ENCODE assay signal across 1 cellular context in the genomic region with DNA sequence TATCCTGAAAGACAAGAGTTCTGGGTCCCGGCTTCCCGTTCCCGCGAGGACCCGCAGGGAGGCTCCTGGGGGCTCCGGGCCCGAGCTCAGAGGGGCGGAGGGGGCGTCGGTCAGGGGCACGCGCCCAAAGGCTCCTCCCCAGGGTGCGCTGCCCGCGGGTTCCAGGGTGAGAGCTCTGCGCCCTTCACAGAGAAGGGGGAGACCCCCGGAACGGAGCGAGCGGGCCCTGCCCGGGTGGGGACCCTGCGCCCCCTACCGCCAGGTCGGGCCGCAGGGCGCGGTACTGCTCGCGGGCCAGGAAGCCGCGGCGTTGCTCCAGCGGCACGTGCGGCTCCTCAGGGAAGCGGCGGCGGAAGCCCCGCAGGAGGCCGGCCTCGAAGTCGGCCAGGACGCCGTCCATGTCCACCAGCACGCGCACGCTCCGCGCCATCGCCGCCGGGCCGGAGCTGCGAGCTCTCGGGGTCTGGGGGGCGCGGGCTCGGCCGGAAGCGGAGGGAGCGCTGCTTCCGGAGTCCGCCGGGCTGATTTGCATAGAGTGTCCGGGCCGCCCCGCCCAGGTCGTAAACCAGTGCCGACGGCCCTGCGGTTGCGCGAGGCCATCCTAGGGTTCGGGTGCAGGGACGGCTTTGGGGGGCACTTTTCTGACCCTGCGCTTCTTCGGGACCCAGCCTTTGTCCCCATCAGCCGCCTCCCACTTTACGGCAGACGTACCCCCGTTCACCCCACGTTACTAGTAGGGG.
A peak's percentile ranks its signal among the peaks of the same experiment; 100 is the strongest.
TF ChIP-seq lines count a peak whose summit lies in the region.

A gene (minus strand): TSS at position 465 of the 740 bp plus-strand sequence. CDS start 35 bp downstream, at position 430.

TF ChIP-seq in HepG2, 621 proteins besides CTCF, POLR2A, EP300 and RAD21 (continued from another document and continues in another):
- TF ChIP-seq, protein P1, sequence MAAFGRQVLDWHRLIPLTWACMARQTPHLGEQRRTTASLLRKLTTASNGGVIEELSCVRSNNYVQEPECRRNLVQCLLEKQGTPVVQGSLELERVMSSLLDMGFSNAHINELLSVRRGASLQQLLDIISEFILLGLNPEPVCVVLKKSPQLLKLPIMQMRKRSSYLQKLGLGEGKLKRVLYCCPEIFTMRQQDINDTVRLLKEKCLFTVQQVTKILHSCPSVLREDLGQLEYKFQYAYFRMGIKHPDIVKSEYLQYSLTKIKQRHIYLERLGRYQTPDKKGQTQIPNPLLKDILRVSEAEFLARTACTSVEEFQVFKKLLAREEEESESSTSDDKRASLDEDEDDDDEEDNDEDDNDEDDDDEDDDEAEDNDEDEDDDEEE (CRISPR knock-in tag; IDR thresholded peaks at IDR 0.05) = peak; percentile 79
- no peak for TF ChIP-seq ZMYM2 (CRISPR knock-in tag; IDR thresholded peaks at IDR 0.05)
- TF ChIP-seq SETDB1 (CRISPR knock-in tag; IDR thresholded peaks at IDR 0.05; ENCODE audit: borderline replicate concordance) = no peak
- TF ChIP-seq ERF (CRISPR knock-in tag; IDR thresholded peaks at IDR 0.05) = peak; percentile 70; the same call in 1 of the 2 replicates
- TF ChIP-seq ZNF780A (CRISPR knock-in tag; IDR thresholded peaks at IDR 0.05) = no peak
- TF ChIP-seq, protein P2, sequence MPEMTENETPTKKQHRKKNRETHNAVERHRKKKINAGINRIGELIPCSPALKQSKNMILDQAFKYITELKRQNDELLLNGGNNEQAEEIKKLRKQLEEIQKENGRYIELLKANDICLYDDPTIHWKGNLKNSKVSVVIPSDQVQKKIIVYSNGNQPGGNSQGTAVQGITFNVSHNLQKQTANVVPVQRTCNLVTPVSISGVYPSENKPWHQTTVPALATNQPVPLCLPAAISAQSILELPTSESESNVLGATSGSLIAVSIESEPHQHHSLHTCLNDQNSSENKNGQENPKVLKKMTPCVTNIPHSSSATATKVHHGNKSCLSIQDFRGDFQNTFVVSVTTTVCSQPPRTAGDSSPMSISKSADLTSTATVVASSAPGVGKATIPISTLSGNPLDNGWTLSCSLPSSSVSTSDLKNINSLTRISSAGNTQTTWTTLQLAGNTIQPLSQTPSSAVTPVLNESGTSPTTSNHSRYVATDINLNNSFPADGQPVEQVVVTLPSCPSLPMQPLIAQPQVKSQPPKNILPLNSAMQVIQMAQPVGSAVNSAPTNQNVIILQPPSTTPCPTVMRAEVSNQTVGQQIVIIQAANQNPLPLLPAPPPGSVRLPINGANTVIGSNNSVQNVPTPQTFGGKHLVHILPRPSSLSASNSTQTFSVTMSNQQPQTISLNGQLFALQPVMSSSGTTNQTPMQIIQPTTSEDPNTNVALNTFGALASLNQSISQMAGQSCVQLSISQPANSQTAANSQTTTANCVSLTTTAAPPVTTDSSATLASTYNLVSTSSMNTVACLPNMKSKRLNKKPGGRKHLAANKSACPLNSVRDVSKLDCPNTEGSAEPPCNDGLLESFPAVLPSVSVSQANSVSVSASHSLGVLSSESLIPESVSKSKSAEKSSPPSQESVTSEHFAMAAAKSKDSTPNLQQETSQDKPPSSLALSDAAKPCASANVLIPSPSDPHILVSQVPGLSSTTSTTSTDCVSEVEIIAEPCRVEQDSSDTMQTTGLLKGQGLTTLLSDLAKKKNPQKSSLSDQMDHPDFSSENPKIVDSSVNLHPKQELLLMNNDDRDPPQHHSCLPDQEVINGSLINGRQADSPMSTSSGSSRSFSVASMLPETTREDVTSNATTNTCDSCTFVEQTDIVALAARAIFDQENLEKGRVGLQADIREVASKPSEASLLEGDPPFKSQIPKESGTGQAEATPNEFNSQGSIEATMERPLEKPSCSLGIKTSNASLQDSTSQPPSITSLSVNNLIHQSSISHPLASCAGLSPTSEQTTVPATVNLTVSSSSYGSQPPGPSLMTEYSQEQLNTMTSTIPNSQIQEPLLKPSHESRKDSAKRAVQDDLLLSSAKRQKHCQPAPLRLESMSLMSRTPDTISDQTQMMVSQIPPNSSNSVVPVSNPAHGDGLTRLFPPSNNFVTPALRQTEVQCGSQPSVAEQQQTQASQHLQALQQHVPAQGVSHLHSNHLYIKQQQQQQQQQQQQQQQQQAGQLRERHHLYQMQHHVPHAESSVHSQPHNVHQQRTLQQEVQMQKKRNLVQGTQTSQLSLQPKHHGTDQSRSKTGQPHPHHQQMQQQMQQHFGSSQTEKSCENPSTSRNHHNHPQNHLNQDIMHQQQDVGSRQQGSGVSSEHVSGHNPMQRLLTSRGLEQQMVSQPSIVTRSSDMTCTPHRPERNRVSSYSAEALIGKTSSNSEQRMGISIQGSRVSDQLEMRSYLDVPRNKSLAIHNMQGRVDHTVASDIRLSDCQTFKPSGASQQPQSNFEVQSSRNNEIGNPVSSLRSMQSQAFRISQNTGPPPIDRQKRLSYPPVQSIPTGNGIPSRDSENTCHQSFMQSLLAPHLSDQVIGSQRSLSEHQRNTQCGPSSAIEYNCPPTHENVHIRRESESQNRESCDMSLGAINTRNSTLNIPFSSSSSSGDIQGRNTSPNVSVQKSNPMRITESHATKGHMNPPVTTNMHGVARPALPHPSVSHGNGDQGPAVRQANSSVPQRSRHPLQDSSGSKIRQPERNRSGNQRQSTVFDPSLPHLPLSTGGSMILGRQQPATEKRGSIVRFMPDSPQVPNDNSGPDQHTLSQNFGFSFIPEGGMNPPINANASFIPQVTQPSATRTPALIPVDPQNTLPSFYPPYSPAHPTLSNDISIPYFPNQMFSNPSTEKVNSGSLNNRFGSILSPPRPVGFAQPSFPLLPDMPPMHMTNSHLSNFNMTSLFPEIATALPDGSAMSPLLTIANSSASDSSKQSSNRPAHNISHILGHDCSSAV (CRISPR knock-in tag; IDR thresholded peaks at IDR 0.05; ENCODE audit: borderline replicate concordance) = peak; percentile 95
- TF ChIP-seq FOXJ3 (CRISPR knock-in tag; IDR thresholded peaks at IDR 0.05; ENCODE audit: borderline replicate concordance) = no peak
- no peak for TF ChIP-seq ZC3H4 (CRISPR knock-in tag; IDR thresholded peaks at IDR 0.05; ENCODE audit: borderline replicate concordance)
- TF ChIP-seq, protein P3, sequence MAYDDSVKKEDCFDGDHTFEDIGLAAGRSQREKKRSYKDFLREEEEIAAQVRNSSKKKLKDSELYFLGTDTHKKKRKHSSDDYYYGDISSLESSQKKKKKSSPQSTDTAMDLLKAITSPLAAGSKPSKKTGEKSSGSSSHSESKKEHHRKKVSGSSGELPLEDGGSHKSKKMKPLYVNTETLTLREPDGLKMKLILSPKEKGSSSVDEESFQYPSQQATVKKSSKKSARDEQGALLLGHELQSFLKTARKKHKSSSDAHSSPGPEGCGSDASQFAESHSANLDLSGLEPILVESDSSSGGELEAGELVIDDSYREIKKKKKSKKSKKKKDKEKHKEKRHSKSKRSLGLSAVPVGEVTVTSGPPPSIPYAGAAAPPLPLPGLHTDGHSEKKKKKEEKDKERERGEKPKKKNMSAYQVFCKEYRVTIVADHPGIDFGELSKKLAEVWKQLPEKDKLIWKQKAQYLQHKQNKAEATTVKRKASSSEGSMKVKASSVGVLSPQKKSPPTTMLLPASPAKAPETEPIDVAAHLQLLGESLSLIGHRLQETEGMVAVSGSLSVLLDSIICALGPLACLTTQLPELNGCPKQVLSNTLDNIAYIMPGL (CRISPR knock-in tag; IDR thresholded peaks at IDR 0.05; ENCODE audit: borderline replicate concordance in 1 of 2, low read depth in 1 of 2) = peak; percentile 98 to 100
- TF ChIP-seq, protein P4, sequence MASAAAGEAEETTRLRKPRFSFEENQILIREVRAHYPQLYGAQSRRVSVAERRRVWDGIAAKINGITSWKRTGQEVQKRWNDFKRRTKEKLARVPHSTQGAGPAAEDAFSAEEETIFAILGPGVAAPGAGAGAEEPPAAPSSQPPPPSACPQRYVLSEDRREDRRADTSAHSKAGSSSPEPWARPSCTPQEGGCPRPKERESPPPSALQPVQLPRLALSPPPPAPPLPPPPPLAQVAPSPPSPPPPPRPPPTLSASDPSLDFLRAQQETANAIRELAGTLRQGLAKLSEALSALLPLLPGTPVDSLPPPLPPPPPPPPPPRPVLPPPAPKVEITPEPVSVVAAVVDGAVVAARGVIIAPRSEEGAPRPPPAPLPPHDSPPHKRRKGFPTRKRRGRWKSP (CRISPR knock-in tag; IDR thresholded peaks at IDR 0.05) = peak; percentile 37; the same call in 1 of the 2 replicates
- no peak for TF ChIP-seq HNRNPL (IDR thresholded peaks at IDR 0.05; ENCODE audit: low read depth, low read length)
- TF ChIP-seq, protein P5, sequence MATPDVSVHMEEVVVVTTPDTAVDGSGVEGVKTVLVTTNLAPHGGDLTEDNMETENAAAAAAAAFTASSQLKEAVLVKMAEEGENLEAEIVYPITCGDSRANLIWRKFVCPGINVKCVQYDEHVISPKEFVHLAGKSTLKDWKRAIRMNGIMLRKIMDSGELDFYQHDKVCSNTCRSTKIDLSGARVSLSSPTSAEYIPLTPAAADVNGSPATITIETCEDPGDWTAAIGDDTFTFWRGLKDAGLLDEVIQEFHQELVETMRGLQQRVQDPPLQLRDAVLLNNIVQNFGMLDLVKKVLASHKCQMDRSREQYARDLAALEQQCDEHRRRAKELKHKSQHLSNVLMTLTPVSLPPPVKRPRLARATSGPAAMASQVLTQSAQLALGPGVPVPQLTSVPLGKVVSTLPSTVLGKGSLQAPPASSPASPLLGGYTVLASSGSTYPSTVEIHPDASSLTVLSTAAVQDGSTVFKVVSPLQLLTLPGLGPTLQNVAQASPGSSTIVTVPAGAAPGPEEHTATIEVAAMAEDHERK (CRISPR knock-in tag; IDR thresholded peaks at IDR 0.05; ENCODE audit: low read depth) = no peak
- TF ChIP-seq POLR2AphosphoS2 (IDR thresholded peaks at IDR 0.05; ENCODE audit: low read depth, low read length) = no peak
- TF ChIP-seq EED (CRISPR knock-in tag; IDR thresholded peaks at IDR 0.05) = peak; percentile 66; the same call in 1 of the 2 replicates
- TF ChIP-seq, protein P6, sequence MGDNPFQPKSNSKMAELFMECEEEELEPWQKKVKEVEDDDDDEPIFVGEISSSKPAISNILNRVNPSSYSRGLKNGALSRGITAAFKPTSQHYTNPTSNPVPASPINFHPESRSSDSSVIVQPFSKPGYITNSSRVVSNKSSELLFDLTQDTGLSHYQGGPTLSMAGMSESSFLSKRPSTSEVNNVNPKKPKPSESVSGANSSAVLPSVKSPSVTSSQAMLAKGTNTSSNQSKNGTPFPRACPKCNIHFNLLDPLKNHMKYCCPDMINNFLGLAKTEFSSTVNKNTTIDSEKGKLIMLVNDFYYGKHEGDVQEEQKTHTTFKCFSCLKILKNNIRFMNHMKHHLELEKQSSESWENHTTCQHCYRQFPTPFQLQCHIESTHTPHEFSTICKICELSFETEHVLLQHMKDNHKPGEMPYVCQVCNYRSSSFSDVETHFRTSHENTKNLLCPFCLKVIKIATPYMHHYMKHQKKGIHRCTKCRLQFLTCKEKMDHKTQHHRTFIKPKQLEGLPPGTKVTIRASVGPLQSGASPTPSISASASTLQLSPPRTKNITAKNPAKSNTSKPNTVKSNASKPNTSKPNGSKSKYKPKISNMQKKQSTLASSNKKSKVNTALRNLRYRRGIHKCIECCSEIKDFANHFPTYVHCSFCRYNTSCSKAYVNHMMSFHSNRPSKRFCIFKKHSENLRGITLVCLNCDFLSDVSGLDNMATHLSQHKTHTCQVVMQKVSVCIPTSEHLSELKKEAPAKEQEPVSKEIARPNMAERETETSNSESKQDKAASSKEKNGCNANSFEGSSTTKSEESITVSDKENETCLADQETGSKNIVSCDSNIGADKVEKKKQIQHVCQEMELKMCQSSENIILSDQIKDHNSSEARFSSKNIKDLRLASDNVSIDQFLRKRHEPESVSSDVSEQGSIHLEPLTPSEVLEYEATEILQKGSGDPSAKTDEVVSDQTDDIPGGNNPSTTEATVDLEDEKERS (CRISPR knock-in tag; IDR thresholded peaks at IDR 0.05) = no peak
- TF ChIP-seq, protein P7, sequence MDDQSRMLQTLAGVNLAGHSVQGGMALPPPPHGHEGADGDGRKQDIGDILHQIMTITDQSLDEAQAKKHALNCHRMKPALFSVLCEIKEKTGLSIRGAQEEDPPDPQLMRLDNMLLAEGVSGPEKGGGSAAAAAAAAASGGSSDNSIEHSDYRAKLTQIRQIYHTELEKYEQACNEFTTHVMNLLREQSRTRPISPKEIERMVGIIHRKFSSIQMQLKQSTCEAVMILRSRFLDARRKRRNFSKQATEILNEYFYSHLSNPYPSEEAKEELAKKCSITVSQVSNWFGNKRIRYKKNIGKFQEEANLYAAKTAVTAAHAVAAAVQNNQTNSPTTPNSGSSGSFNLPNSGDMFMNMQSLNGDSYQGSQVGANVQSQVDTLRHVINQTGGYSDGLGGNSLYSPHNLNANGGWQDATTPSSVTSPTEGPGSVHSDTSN (CRISPR knock-in tag; IDR thresholded peaks at IDR 0.05; ENCODE audit: borderline replicate concordance) = no peak; the same call in 1 of the 2 replicates
- TF ChIP-seq ZEB1 (IDR thresholded peaks at IDR 0.05; ENCODE audit: insufficient replicate concordance, low read depth) = no peak
- TF ChIP-seq GFI1 (CRISPR knock-in tag; IDR thresholded peaks at IDR 0.05; ENCODE audit: borderline replicate concordance) = peak; percentile 65; the same call in 1 of the 2 replicates
- no peak; the same call in 1 of the 2 replicates for TF ChIP-seq MTF1 (CRISPR knock-in tag; IDR thresholded peaks at IDR 0.05)
- TF ChIP-seq EHMT2 (IDR thresholded peaks at IDR 0.05; ENCODE audit: borderline replicate concordance, low read depth, low read length) = no peak
- TF ChIP-seq, protein P8, sequence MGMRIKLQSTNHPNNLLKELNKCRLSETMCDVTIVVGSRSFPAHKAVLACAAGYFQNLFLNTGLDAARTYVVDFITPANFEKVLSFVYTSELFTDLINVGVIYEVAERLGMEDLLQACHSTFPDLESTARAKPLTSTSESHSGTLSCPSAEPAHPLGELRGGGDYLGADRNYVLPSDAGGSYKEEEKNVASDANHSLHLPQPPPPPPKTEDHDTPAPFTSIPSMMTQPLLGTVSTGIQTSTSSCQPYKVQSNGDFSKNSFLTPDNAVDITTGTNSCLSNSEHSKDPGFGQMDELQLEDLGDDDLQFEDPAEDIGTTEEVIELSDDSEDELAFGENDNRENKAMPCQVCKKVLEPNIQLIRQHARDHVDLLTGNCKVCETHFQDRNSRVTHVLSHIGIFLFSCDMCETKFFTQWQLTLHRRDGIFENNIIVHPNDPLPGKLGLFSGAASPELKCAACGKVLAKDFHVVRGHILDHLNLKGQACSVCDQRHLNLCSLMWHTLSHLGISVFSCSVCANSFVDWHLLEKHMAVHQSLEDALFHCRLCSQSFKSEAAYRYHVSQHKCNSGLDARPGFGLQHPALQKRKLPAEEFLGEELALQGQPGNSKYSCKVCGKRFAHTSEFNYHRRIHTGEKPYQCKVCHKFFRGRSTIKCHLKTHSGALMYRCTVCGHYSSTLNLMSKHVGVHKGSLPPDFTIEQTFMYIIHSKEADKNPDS (CRISPR knock-in tag; IDR thresholded peaks at IDR 0.05) = no peak
- peak; percentile 77 for TF ChIP-seq MED1 (CRISPR knock-in tag; IDR thresholded peaks at IDR 0.05)
- peak; percentile 80 for TF ChIP-seq ELF1 (CRISPR knock-in tag; IDR thresholded peaks at IDR 0.05)
